ENCODE assay signal across 8 cellular contexts in genomic region chrX:154714925-154715324, GRCh38. TPM values are rescaled to one million over a fixed set of nuclear protein-coding genes. Genes with fewer than 3 reads are reported as not detected.
DNase-seq lines count a peak whose midpoint lies in the region; ATAC-seq, FAIRE-seq and TF ChIP-seq lines count a peak whose summit lies in the region.

No MANE protein-coding gene starts in this region.

- H4K91ac ChIP-seq in trophoblast cell (ENCODE audit: low read depth, low read length) = no peak overlapping the region

- H3K36me3 ChIP-seq in gastroesophageal sphincter = no peaks in the 10 kb centered on the region
- H3K36me3 ChIP-seq in trophoblast cell (ENCODE audit: control insufficient read depth in 1 of 2, insufficient read depth in 2 of 2, low read length in 2 of 2) = no peaks in the 10 kb centered on the region

- H3K4me1 ChIP-seq in gastroesophageal sphincter = peaks cover 0 to 17% (median 0%) of the 10 kb centered on the region in 3 donors
- H3K4me1 ChIP-seq in trophoblast cell (ENCODE audit: control insufficient read depth in 1 of 2, insufficient read depth in 2 of 2, low read length in 2 of 2) = peaks cover 0 to 3% of the 10 kb centered on the region in 2 experiments

- FAIRE-seq in D721Med (lab: Jason Lieb, UNC) = no peak

- no peak overlapping the region for H3K9ac ChIP-seq in trophoblast cell (ENCODE audit: low read length)

- no peak overlapping the region for H2BK120ac ChIP-seq in trophoblast cell (ENCODE audit: insufficient read depth, low read length, poor library complexity)

- no peak overlapping the region for H4K8ac ChIP-seq in trophoblast cell (ENCODE audit: low read depth, low read length)

- H2AFZ ChIP-seq in trophoblast cell (ENCODE audit: insufficient read depth, low read length, poor library complexity) = no peak overlapping the region

- H3K27ac ChIP-seq in gastroesophageal sphincter (no peak overlapping the region), trophoblast cell (ENCODE audit: low read depth, low read length) (no peak overlapping the region)

- TF ChIP-seq CTCF in D721Med (IDR thresholded peaks at IDR 0.05; ENCODE audit: insufficient read depth, missing control alignments) (peak; percentile 55), gastroesophageal sphincter (IDR thresholded peaks at IDR 0.05) (peak; percentile 43 to 80 (median 70))

- no peaks in the 10 kb centered on the region for H3K79me1 ChIP-seq in trophoblast cell (ENCODE audit: low read length)

- H3K79me2 ChIP-seq in trophoblast cell (ENCODE audit: control insufficient read depth, insufficient read depth, low read length, poor library complexity) = no peaks in the 10 kb centered on the region

- H3K9me3 ChIP-seq in gastroesophageal sphincter (no peaks in the 10 kb centered on the region), trophoblast cell (ENCODE audit: insufficient read depth, low read depth, low read length) (no peaks in the 10 kb centered on the region)

- H3K4me3 ChIP-seq in gastroesophageal sphincter (no peak overlapping the region), trophoblast cell (ENCODE audit: low read depth, low read length) (no peak overlapping the region)

- DNase-seq in D721Med (ENCODE audit: insufficient read length, low spot score) (peak; percentile 13), NCI-H1694 treated with DMSO at 0.1 percent for 48 hours (lab: John Stamatoyannopoulos, UW) (peak; percentile 31), trophoblast cell (peak; percentile 41 to 76), NCI-H187 treated with DMSO at 0.1 percent for 48 hours (lab: John Stamatoyannopoulos, UW) (no peak)
- DNase-seq in activated CD4-positive, alpha-beta T cell treated with anti-CD3 and anti-CD28 coated beads, Interleukin-2, amount 50 U/mL, for 4 hours = peak; percentile 33 to 35

- H3K18ac ChIP-seq in trophoblast cell (ENCODE audit: low read length) = no peak overlapping the region

- no peak for TF ChIP-seq EP300 in gastroesophageal sphincter (IDR thresholded peaks at IDR 0.05)

- no peak overlapping the region for H2BK5ac ChIP-seq in trophoblast cell (ENCODE audit: low read depth, low read length, poor library complexity)

- H2BK12ac ChIP-seq in trophoblast cell (ENCODE audit: low read length) = no peak overlapping the region

- no peak overlapping the region for H3K4me2 ChIP-seq in trophoblast cell (ENCODE audit: low read length)

- no peak overlapping the region for H2AK5ac ChIP-seq in trophoblast cell (ENCODE audit: low read length)

- H3K4ac ChIP-seq in trophoblast cell (ENCODE audit: low read depth, low read length) = no peak overlapping the region

- WGBS in gastroesophageal sphincter (ENCODE audit: low coverage in 1 of 2), 2 donors = 0 to 20% methylated on average over 1 of the region's 2 CpGs
- no CpG with 5 or more reads among the region's 2 CpGs for WGBS in trophoblast cell (ENCODE audit: extremely low coverage, insufficient coverage, insufficient read length)

- no peak for TF ChIP-seq POLR2A in gastroesophageal sphincter (IDR thresholded peaks at IDR 0.05)

- H3K14ac ChIP-seq in trophoblast cell (ENCODE audit: low read length) = no peak overlapping the region

- H4K12ac ChIP-seq in trophoblast cell (ENCODE audit: low read depth, low read length) = no peak overlapping the region

- peak; percentile 60 for ATAC-seq in GM19351 (IDR thresholded peaks at IDR 0.05; ENCODE audit: unreplicated experiment)
- ATAC-seq in gastroesophageal sphincter = peak; percentile 65
- no peak for ATAC-seq in HG02678 (IDR thresholded peaks at IDR 0.05; ENCODE audit: unreplicated experiment)

- H3K27me3 ChIP-seq in gastroesophageal sphincter (no peaks in the 10 kb centered on the region), trophoblast cell (ENCODE audit: insufficient read depth, low read length) (no peaks in the 10 kb centered on the region)

- H3K23ac ChIP-seq in trophoblast cell (ENCODE audit: low read length) = no peak overlapping the region

RNA-seq across cellular contexts. Expression of gene GAB3, which starts 36.0 kb away (rescaled TPM):
- total RNA-seq in gastroesophageal sphincter = 1 to 10 TPM; 2.9 to 5.5 (median 5.1) TPM
- 0.29 and 0.31 TPM in 2 replicates for polyA plus RNA-seq in trophoblast cell (2013)

RNA-seq across cellular contexts. Expression of gene DKC1, which starts 47.7 kb away (rescaled TPM):
- total RNA-seq in gastroesophageal sphincter = 10 to 100 TPM; 18.4 to 32.8 (median 19.8) TPM
- 42.6 and 47.6 TPM in 2 replicates for polyA plus RNA-seq in trophoblast cell (2013)
